In genomic region chr3:94336076-94336741, GRCh38 we compare ENCODE assay signal across 8 cellular contexts.
DNase-seq lines count a peak whose midpoint lies in the region; FAIRE-seq and TF ChIP-seq lines count a peak whose summit lies in the region.

No MANE protein-coding gene starts in this region.

- peak; percentile 33 for DNase-seq in AG10803 (ENCODE audit: low read depth)
- peak; percentile 55 for DNase-seq in HT1080 (ENCODE audit: low read depth)
- DNase-seq in amniotic epithelial cell (ENCODE audit: low read depth) = peak; percentile 75
- DNase-seq in GM12892 (ENCODE audit: insufficient read length) = no peak
- no peak for DNase-seq in activated effector memory CD4-positive, alpha-beta T cell treated with anti-CD3 and anti-CD28 coated beads, Interleukin-2, amount 50 U/mL, for 16 hours
- no peak for DNase-seq in activated CD4-positive, alpha-beta T cell treated with anti-CD3 and anti-CD28 coated beads for 48 hours
- no peak for DNase-seq in activated CD4-positive, alpha-beta T cell treated with anti-CD3 and anti-CD28 coated beads, Interleukin-2, amount 50 U/mL, for 1 hour

- TF ChIP-seq POLR2A in GM12892 (IDR thresholded peaks at IDR 0.05; ENCODE audit: low read depth, low read length) = no peak

- no peak overlapping the region for H3K4me3 ChIP-seq in AG10803 (ENCODE audit: low read length)

- FAIRE-seq in islet of Langerhans (lab: Jason Lieb, UNC) (peak; percentile 95), GM12892 (lab: Jason Lieb, UNC) (no peak)

- TF ChIP-seq CTCF in AG10803 (conservative IDR thresholded peaks at IDR 0.05; ENCODE audit: low read length) = peak; percentile 46

Comparison
In these comparisons a context has a peak if more than half of its experiments do, and no peak if none do; other contexts are left out.
1. DNase-seq: peak in AG10803 (single experiment), HT1080 (single experiment) and amniotic epithelial cell (single experiment); none in GM12892 (single experiment), activated effector memory CD4-positive, alpha-beta T cell treated with anti-CD3 and anti-CD28 coated beads, Interleukin-2, amount 50 U/mL, for 16 hours (single experiment), activated CD4-positive, alpha-beta T cell treated with anti-CD3 and anti-CD28 coated beads for 48 hours (single experiment) and activated CD4-positive, alpha-beta T cell treated with anti-CD3 and anti-CD28 coated beads, Interleukin-2, amount 50 U/mL, for 1 hour (single experiment).